ENCODE assay signal across 27 cellular contexts in the genomic region with DNA sequence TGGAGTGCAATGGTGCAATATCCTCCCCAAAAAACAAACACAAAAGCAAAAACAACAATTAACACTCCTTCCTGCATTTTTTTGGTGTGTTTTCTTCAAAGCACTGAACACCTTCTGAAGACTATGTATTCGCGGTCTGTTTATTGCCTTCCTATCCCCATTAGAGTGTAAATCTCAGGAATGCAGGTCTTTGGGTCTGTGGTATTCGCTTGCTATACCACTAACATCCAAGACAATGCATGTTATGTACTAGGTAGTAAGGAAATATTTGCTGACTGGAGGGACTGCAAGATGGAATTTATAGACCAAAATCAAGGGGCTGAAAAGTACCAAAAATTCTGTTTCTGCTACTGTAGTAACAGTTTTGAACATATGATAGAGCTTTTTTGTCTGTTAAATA.
DNase-seq lines count a peak whose midpoint lies in the region; TF ChIP-seq lines count a peak whose summit lies in the region.
"Had no signal": no experiment of that assay in that cellular context is flagged by ENCODE, and none has a peak within 500 bp of the region (broad histone marks: within the 10 kb centered on the region; RNA-seq: fewer than 3 reads in every experiment).

No MANE protein-coding gene starts in this region.

- H3K36me3 ChIP-seq in HUES64 (ENCODE audit: insufficient read depth, low read length) (no peaks in the 10 kb centered on the region), colonic mucosa (no peaks in the 10 kb centered on the region)
- H3K36me3 ChIP-seq: BE2C had no signal

- H3K27ac ChIP-seq in HUES64 (ENCODE audit: low read depth, low read length) (peak overlapping the region; percentile 29; the same call in 1 of the 2 replicates), colonic mucosa (no peak overlapping the region)

- TF ChIP-seq CTCF in glutamatergic neuron (IDR thresholded peaks at IDR 0.05; ENCODE audit: partially characterized antibody, unreplicated experiment) = no peak
- TF ChIP-seq CTCF in type B pancreatic cell (conservative IDR thresholded peaks at IDR 0.05) = no peak
- no peak for TF ChIP-seq CTCF in GM10266 (IDR thresholded peaks at IDR 0.05; ENCODE audit: control insufficient read depth, insufficient read depth, low read depth, missing control alignments)
- no peak for TF ChIP-seq CTCF in colonic mucosa (IDR thresholded peaks at IDR 0.05)

- H3K4me3 ChIP-seq in HUES64 (ENCODE audit: low read length) (no peak overlapping the region), colonic mucosa (no peak overlapping the region)
- H3K4me3 ChIP-seq: K562 had no signal

- H3K4me3 Mint-ChIP-seq in glutamatergic neuron (ENCODE audit: unreplicated experiment) = no peak overlapping the region
- no peak overlapping the region for H3K4me3 Mint-ChIP-seq in type B pancreatic cell
- H3K4me3 Mint-ChIP-seq: CD14-positive monocyte; CD8-positive, alpha-beta memory T cell had no signal

- peaks cover 2% of the 10 kb centered on the region for H3K27me3 Mint-ChIP-seq in glutamatergic neuron (ENCODE audit: unreplicated experiment)
- H3K27me3 Mint-ChIP-seq in type B pancreatic cell = peaks cover 3% of the 10 kb centered on the region

- H3K9me3 ChIP-seq in HUES64 (ENCODE audit: insufficient read depth, low read depth, low read length) (no peaks in the 10 kb centered on the region), colonic mucosa (no peaks in the 10 kb centered on the region)
- H3K9me3 ChIP-seq: BE2C had no signal

- DNase-seq in ELF-1 (ENCODE audit: low read depth, low spot score) (peak; percentile 8), glutamatergic neuron (no peak), iPS-NIHi7 (ENCODE audit: extremely low spot score) (peak; percentile 12), NCI-H82 treated with DMSO at 0.1 percent for 48 hours (lab: John Stamatoyannopoulos, UW; ENCODE audit: unreplicated experiment) (no peak), type B pancreatic cell (ENCODE audit: extremely low spot score, unreplicated experiment) (no peak), GM10266 (ENCODE audit: extremely low spot score) (no peak), colonic mucosa (no peak)
- DNase-seq: 8988T; ACHN; BE2C; CD8-positive, alpha-beta memory T cell; DND-41; GOT3; Kasumi-1; NCI-H1092 treated with DMSO at 0.1 percent for 48 hours; NCI-H1436; NCI-H187; NCI-H2081 treated with DMSO at 0.1 percent for 48 hours; NCI-H2171; NCI-H226; NCI-H510A; PC-3; RPMI8226; SHP77 had no signal

- intact Hi-C loops in colonic mucosa (cut with DNase I) = no loop called here

- H3K4me1 ChIP-seq in HUES64 (ENCODE audit: insufficient read depth, low read length) (peaks cover 24% of the 10 kb centered on the region), colonic mucosa (no peaks in the 10 kb centered on the region)

- no peaks in the 10 kb centered on the region for H3K27me3 ChIP-seq in HUES64 (ENCODE audit: insufficient read depth, low read length)
- no peaks in the 10 kb centered on the region for H3K27me3 ChIP-seq in colonic mucosa
- H3K27me3 ChIP-seq: BE2C had no signal

- H3K4me1 Mint-ChIP-seq in glutamatergic neuron (ENCODE audit: low read depth, unreplicated experiment) = peaks cover 18% of the 10 kb centered on the region
- no peaks in the 10 kb centered on the region for H3K4me1 Mint-ChIP-seq in type B pancreatic cell (ENCODE audit: unreplicated experiment)
- H3K4me1 Mint-ChIP-seq: CD14-positive monocyte; CD8-positive, alpha-beta memory T cell had no signal

- H3K27ac Mint-ChIP-seq in glutamatergic neuron (ENCODE audit: unreplicated experiment) (peak overlapping the region; percentile 66), type B pancreatic cell (no peak overlapping the region)
- H3K27ac Mint-ChIP-seq: CD14-positive monocyte; CD8-positive, alpha-beta memory T cell had no signal

- 58% methylated on average over 2 of the region's 3 CpGs for WGBS in HUES64

- H3K9me3 Mint-ChIP-seq in glutamatergic neuron (ENCODE audit: unreplicated experiment) (no peaks in the 10 kb centered on the region), type B pancreatic cell (peaks cover 4% of the 10 kb centered on the region)

- H3K9ac ChIP-seq in HUES64 (ENCODE audit: low read depth, low read length) = no peak overlapping the region
- no peak overlapping the region for H3K9ac ChIP-seq in colonic mucosa (ENCODE audit: low read depth in 2 of 2, low read length in 2 of 2)

- no peaks in the 10 kb centered on the region for H3K36me3 Mint-ChIP-seq in glutamatergic neuron (ENCODE audit: unreplicated experiment)
- H3K36me3 Mint-ChIP-seq in type B pancreatic cell = no peaks in the 10 kb centered on the region
- H3K36me3 Mint-ChIP-seq: CD14-positive monocyte had no signal

Comparison
In these comparisons a context has a peak if more than half of its experiments do, and no peak if none do; other contexts are left out.
1. DNase-seq: peak in ELF-1 (single experiment) and iPS-NIHi7 (single experiment); none in glutamatergic neuron (single experiment), NCI-H82 treated with DMSO at 0.1 percent for 48 hours (single experiment), type B pancreatic cell (single experiment), GM10266 (single experiment) and colonic mucosa (single experiment).